8 cellular contexts compared by ENCODE assay signal in genomic region chr2:37168217-37168981, GRCh38. TPM values are rescaled to one million over a fixed set of nuclear protein-coding genes. Genes with fewer than 3 reads are reported as not detected.
DNase-seq lines count a peak whose midpoint lies in the region; ATAC-seq and TF ChIP-seq lines count a peak whose summit lies in the region.

No MANE protein-coding gene starts in this region.

- no peaks in the 10 kb centered on the region for H3K4me1 Mint-ChIP-seq in stimulated activated effector memory CD8-positive, alpha-beta T cell treated with anti-CD3 and anti-CD28 coated beads, Interleukin-12 subunit alpha, Interleukin-12 subunit beta, amount 100 ng/mL, for 72 hours

- H3K36me3 ChIP-seq in H7 (replicated peaks; ENCODE audit: control insufficient read depth, insufficient read depth, low read length) (no peaks in the 10 kb centered on the region), adrenal gland (replicated peaks in 1 of 2) (no peaks in the 10 kb centered on the region), right atrium auricular region (no peaks in the 10 kb centered on the region)

- peak; percentile 78 for ATAC-seq in stimulated activated effector memory CD8-positive, alpha-beta T cell treated with anti-CD3 and anti-CD28 coated beads, Interleukin-12 subunit alpha, Interleukin-12 subunit beta, amount 100 ng/mL, for 72 hours
- ATAC-seq in HG02642 (IDR thresholded peaks at IDR 0.05; ENCODE audit: poor library complexity, unreplicated experiment), result no peak

- no peaks in the 10 kb centered on the region for H3K36me3 Mint-ChIP-seq in stimulated activated effector memory CD8-positive, alpha-beta T cell treated with anti-CD3 and anti-CD28 coated beads, Interleukin-12 subunit alpha, Interleukin-12 subunit beta, amount 100 ng/mL, for 72 hours

- H3K4me3 ChIP-seq in H7 (ENCODE audit: insufficient read depth, low read depth, low read length), result no peak overlapping the region
- no peak overlapping the region for H3K4me3 ChIP-seq in adrenal gland
- H3K4me3 ChIP-seq in right atrium auricular region, result no peak overlapping the region

- H3K4me3 Mint-ChIP-seq in stimulated activated effector memory CD8-positive, alpha-beta T cell treated with anti-CD3 and anti-CD28 coated beads, Interleukin-12 subunit alpha, Interleukin-12 subunit beta, amount 100 ng/mL, for 72 hours, result no peak overlapping the region

- H3K4me1 ChIP-seq in adrenal gland (replicated peaks in 1 of 2) (no peaks in the 10 kb centered on the region), right atrium auricular region (no peaks in the 10 kb centered on the region)

- H3K27me3 ChIP-seq in H7 (ENCODE audit: control insufficient read depth, insufficient read depth, low read length), result no peaks in the 10 kb centered on the region
- H3K27me3 ChIP-seq in adrenal gland, result no peaks in the 10 kb centered on the region
- no peaks in the 10 kb centered on the region for H3K27me3 ChIP-seq in right atrium auricular region

- DNase-seq in Daoy (ENCODE audit: low read depth) (peak; percentile 51), H7 (peak; percentile 87), NCI-H345 treated with DMSO at 0.1 percent for 48 hours (lab: John Stamatoyannopoulos, UW; ENCODE audit: unreplicated experiment) (peak; percentile 3), adrenal gland (peak in 6 of 7 donors; percentile 25 to 50 (median 34)), right atrium auricular region (ENCODE audit: low spot score) (no peak)
- peak in 1 of 2 donors; percentile 49 for DNase-seq in stimulated activated effector memory CD8-positive, alpha-beta T cell treated with anti-CD3 and anti-CD28 coated beads, Interleukin-12 subunit alpha, Interleukin-12 subunit beta, amount 100 ng/mL, for 72 hours (ENCODE audit: low spot score in 2 of 2)
- DNase-seq in activated CD8-positive, alpha-beta memory T cell treated with anti-CD3 and anti-CD28 coated beads for 24 hours, result no peak

- 47 to 57% (median 49%) methylated on average over 14 to 17 of the region's 17 CpGs for WGBS in adrenal gland, 4 donors

- H3K9me3 Mint-ChIP-seq in stimulated activated effector memory CD8-positive, alpha-beta T cell treated with anti-CD3 and anti-CD28 coated beads, Interleukin-12 subunit alpha, Interleukin-12 subunit beta, amount 100 ng/mL, for 72 hours, result peaks cover 5% of the 10 kb centered on the region

- no peak overlapping the region for H3K27ac ChIP-seq in adrenal gland
- no peak overlapping the region for H3K27ac ChIP-seq in right atrium auricular region

- no peak for TF ChIP-seq POLR2A in adrenal gland (IDR thresholded peaks at IDR 0.05)

- peaks cover 0 to 12% (median 6%) of the 10 kb centered on the region in 3 donors for H3K9me3 ChIP-seq in adrenal gland (replicated peaks in 1 of 3)
- peaks cover 0 to 12% of the 10 kb centered on the region in 2 donors for H3K9me3 ChIP-seq in right atrium auricular region

- H3K27ac Mint-ChIP-seq in stimulated activated effector memory CD8-positive, alpha-beta T cell treated with anti-CD3 and anti-CD28 coated beads, Interleukin-12 subunit alpha, Interleukin-12 subunit beta, amount 100 ng/mL, for 72 hours, result no peak overlapping the region

- TF ChIP-seq CTCF in adrenal gland (IDR thresholded peaks at IDR 0.05) (peak; percentile 46 to 73 (median 64)), right atrium auricular region (IDR thresholded peaks at IDR 0.05) (peak; percentile 55 to 71)

- intact Hi-C loops in adrenal gland (cut with DNase I), result no loop called here

RNA-seq across cellular contexts. Expression of gene EIF2AK2, which starts 11.6 kb away (rescaled TPM):
- total RNA-seq in Daoy (2014; rRNA removed; shearing (Covaris generic)), result 20.1 and 28.0 TPM in 2 replicates
- total RNA-seq in H7 (2014; rRNA removed; shearing (Covaris generic)), result 12.7 and 16.2 TPM in 2 replicates
- total RNA-seq in adrenal gland (10 to 100 TPM; 17.3 to 48.5 (median 35.9) TPM), right atrium auricular region (10 to 100 TPM; 12.5 to 13.4 TPM)
- polyA plus RNA-seq in adrenal gland, result 10 to 100 TPM in 1 of 3 donors, 1 to 10 TPM in 2; 5.6 to 35.4 (median 7.7) TPM

RNA-seq across cellular contexts. Expression of gene SULT6B1, which starts 20.1 kb away (rescaled TPM):
- total RNA-seq in Daoy (2014; rRNA removed; shearing (Covaris generic)), result not detected in 2 replicates
- not detected in 2 replicates for total RNA-seq in H7 (2014; rRNA removed; shearing (Covaris generic))
- not detected for total RNA-seq in adrenal gland
- polyA plus RNA-seq in adrenal gland, result not detected
- total RNA-seq in right atrium auricular region, result not detected

RNA-seq across cellular contexts. Expression of gene CEBPZOS, which starts 27.9 kb away (rescaled TPM):
- 10.5 and 23.5 TPM in 2 replicates for total RNA-seq in Daoy (2014; rRNA removed; shearing (Covaris generic))
- 45.9 and 56.7 TPM in 2 replicates for total RNA-seq in H7 (2014; rRNA removed; shearing (Covaris generic))
- total RNA-seq in adrenal gland (10 to 100 TPM; 27.9 to 84.6 (median 54.3) TPM), right atrium auricular region (10 to 100 TPM; 21.1 to 37.9 TPM)
- polyA plus RNA-seq in adrenal gland, result 100 to 1,000 TPM in 1 of 3 donors, 10 to 100 TPM in 2; 74.8 to 186 (median 90.0) TPM

Comparison
In these comparisons a context has a peak if more than half of its experiments do, and no peak if none do; other contexts are left out.
1. DNase-seq: peak in Daoy (single experiment), H7 (single experiment), NCI-H345 treated with DMSO at 0.1 percent for 48 hours (single experiment) and adrenal gland (6 of 7); none in right atrium auricular region (single experiment) and activated CD8-positive, alpha-beta memory T cell treated with anti-CD3 and anti-CD28 coated beads for 24 hours (single experiment).